ENCODE assay signal across 8 cellular contexts in genomic region chr22:49564666-49565515, GRCh38.
"Had no signal": no experiment of that assay in that cellular context is flagged by ENCODE, and none has a peak within 500 bp of the region (broad histone marks: within the 10 kb centered on the region; RNA-seq: fewer than 3 reads in every experiment).

No MANE protein-coding gene starts in this region.

- H3K36me3 ChIP-seq: SJCRH30 had no signal

- H3K9me3 ChIP-seq: SJCRH30 had no signal

- H3K4me3 ChIP-seq: lung, SJCRH30 had no signal

- H3K4me1 ChIP-seq: foreskin keratinocyte, SJCRH30 had no signal

- H3K27me3 Mint-ChIP-seq: naive B cell had no signal

- DNase-seq: activated CD4-positive, alpha-beta T cell treated with anti-CD3 and anti-CD28 coated beads, Interleukin-2, amount 50 U/mL, for 1 hour; activated T-cell treated with anti-CD3 and anti-CD28 coated beads for 4 hours; foreskin keratinocyte; naive B cell; SJCRH30; SW 1271 had no signal

- H3K27ac ChIP-seq: foreskin keratinocyte, SJCRH30 had no signal

- H3K27me3 ChIP-seq: foreskin keratinocyte had no signal

- H3K27ac Mint-ChIP-seq: naive B cell; T-helper 2 cell treated with Interferon-gamma antibody and Interleukin-4, amounts not matched to agents 5 μg/mL and 100 μg/mL, for 36 hours had no signal

- ATAC-seq: foreskin keratinocyte had no signal

- H3K4me3 Mint-ChIP-seq: T-helper 2 cell treated with Interferon-gamma antibody and Interleukin-4, amounts not matched to agents 5 μg/mL and 100 μg/mL, for 36 hours had no signal
